In genomic region chr3:119665954-119666559, GRCh38 we compare ENCODE assay signal across 18 cellular contexts. TPM values are rescaled to one million over a fixed set of nuclear protein-coding genes. Genes with fewer than 3 reads are reported as not detected.
A peak's percentile ranks its signal among the peaks of the same experiment; 100 is the strongest.
DNase-seq lines count a peak whose midpoint lies in the region; FAIRE-seq and TF ChIP-seq lines count a peak whose summit lies in the region.
"Had no signal": no experiment of that assay in that cellular context is flagged by ENCODE, and none has a peak within 500 bp of the region (broad histone marks: within the 10 kb centered on the region; RNA-seq: fewer than 3 reads in every experiment).

No MANE protein-coding gene starts in this region.

- no peak overlapping the region for H2AFZ ChIP-seq in hepatocyte

- H3K27me3 ChIP-seq in hepatocyte: no peaks in the 10 kb centered on the region
- no peaks in the 10 kb centered on the region for H3K27me3 ChIP-seq in skeletal muscle tissue (ENCODE audit: control insufficient read depth in 3 of 3, insufficient read depth in 3 of 3, low read length in 3 of 3)
- no peaks in the 10 kb centered on the region for H3K27me3 ChIP-seq in small intestine (ENCODE audit: control insufficient read depth in 2 of 2, insufficient read depth in 2 of 2, low read length in 2 of 2)
- no peaks in the 10 kb centered on the region for H3K27me3 ChIP-seq in thyroid gland

- FAIRE-seq in GM19239 (lab: Jason Lieb, UNC) (peak; percentile 47), small intestine (lab: Jason Lieb, UNC) (no peak)
- FAIRE-seq: H54 had no signal

- no peaks in the 10 kb centered on the region for H3K9me2 ChIP-seq in hepatocyte (replicated peaks; ENCODE audit: insufficient read depth)

- peaks cover 28% of the 10 kb centered on the region for H3K4me1 ChIP-seq in hepatocyte (ENCODE audit: insufficient read depth)
- H3K4me1 ChIP-seq in skeletal muscle tissue (ENCODE audit: control insufficient read depth in 3 of 3, insufficient read depth in 3 of 3, low read length in 3 of 3): peaks cover 43 to 48% (median 44%) of the 10 kb centered on the region in 3 donors
- H3K4me1 ChIP-seq in small intestine (ENCODE audit: control insufficient read depth in 2 of 2, insufficient read depth in 1 of 2, low read depth in 1 of 2, low read length in 1 of 2): no peaks in the 10 kb centered on the region
- peaks cover 5 to 12% of the 10 kb centered on the region in 2 donors for H3K4me1 ChIP-seq in thyroid gland

- H3K36me3 ChIP-seq in hepatocyte (replicated peaks; ENCODE audit: insufficient read depth, low read depth): no peaks in the 10 kb centered on the region
- peaks cover 0 to 13% (median 7%) of the 10 kb centered on the region in 3 donors for H3K36me3 ChIP-seq in skeletal muscle tissue (ENCODE audit: control insufficient read depth in 3 of 3, insufficient read depth in 3 of 3, low read length in 3 of 3)
- H3K36me3 ChIP-seq in small intestine (ENCODE audit: control insufficient read depth in 2 of 2, insufficient read depth in 2 of 2, low read length in 2 of 2): peaks cover 1 to 2% of the 10 kb centered on the region in 2 donors
- peaks cover 0 to 4% of the 10 kb centered on the region in 2 donors for H3K36me3 ChIP-seq in thyroid gland

- H3K4me3 ChIP-seq in hepatocyte (no peak overlapping the region), skeletal muscle tissue (ENCODE audit: low read length in 3 of 3) (no peak overlapping the region), small intestine (ENCODE audit: low read depth in 1 of 2, low read length in 2 of 2) (no peak overlapping the region), thyroid gland (replicated peaks in 1 of 3) (no peak overlapping the region)

- no peaks in the 10 kb centered on the region for H3K79me2 ChIP-seq in hepatocyte

- no peaks in the 10 kb centered on the region for H4K20me1 ChIP-seq in hepatocyte (ENCODE audit: insufficient read depth, poor library complexity, severe bottlenecking)

- 95% methylated on average over 6 of the region's 6 CpGs for WGBS in hepatocyte (ENCODE audit: low lambda C conversion rate, missing lambda C conversion rate)
- WGBS in small intestine, 3 donors: 88 to 94% (median 90%) methylated on average over 6 of the region's 6 CpGs
- WGBS in thyroid gland, 2 donors: 84 to 87% methylated on average over 6 of the region's 6 CpGs

- no peak overlapping the region for H3K9ac ChIP-seq in skeletal muscle tissue (ENCODE audit: low read depth in 1 of 3, low read length in 3 of 3)

- no peak for TF ChIP-seq POLR2A in thyroid gland (IDR thresholded peaks at IDR 0.05)

- H3K9me3 ChIP-seq in hepatocyte (ENCODE audit: low read depth) (no peaks in the 10 kb centered on the region), skeletal muscle tissue (ENCODE audit: control insufficient read depth in 3 of 3, low read length in 3 of 3) (no peaks in the 10 kb centered on the region), small intestine (ENCODE audit: control insufficient read depth, low read depth) (no peaks in the 10 kb centered on the region), thyroid gland (no peaks in the 10 kb centered on the region)

- DNase-seq in GM19239 (ENCODE audit: insufficient read length, low spot score): no peak
- DNase-seq in epithelial cell of prostate (ENCODE audit: low read depth, low spot score): no peak
- DNase-seq in hepatocyte (ENCODE audit: low spot score): no peak
- DNase-seq in occipital lobe (lab: John Stamatoyannopoulos, UW): no peak
- no peak for DNase-seq in small intestine
- no peak for DNase-seq in NCI-H146 (lab: John Stamatoyannopoulos, UW)
- DNase-seq in thyroid gland: no peak
- DNase-seq: C1 segment of cervical spinal cord, COR-L47, GF-D8, NCI-H2029, NCI-H748 treated with DMSO at 0.1 percent for 48 hours had no signal

- H3K4me2 ChIP-seq in hepatocyte: no peak overlapping the region

- H3K27ac ChIP-seq in epithelial cell of prostate: peak overlapping the region; percentile 86
- peak overlapping the region; percentile 88 for H3K27ac ChIP-seq in hepatocyte
- peak overlapping the region; percentile 88 for H3K27ac ChIP-seq in skeletal muscle tissue (ENCODE audit: low read depth, low read length)
- no peak overlapping the region for H3K27ac ChIP-seq in small intestine (ENCODE audit: low read depth in 1 of 2, low read length in 1 of 2)
- H3K27ac ChIP-seq in thyroid gland: no peak overlapping the region

- intact Hi-C loops in thyroid gland (cut with DNase I): no loop called here

- TF ChIP-seq CTCF in hepatocyte (IDR thresholded peaks at IDR 0.05; ENCODE audit: poor library complexity) (no peak), thyroid gland (IDR thresholded peaks at IDR 0.05) (no peak)

RNA-seq across cellular contexts. Expression of gene POPDC2, which starts 5.7 kb away (rescaled TPM):
- total RNA-seq in hepatocyte (2.7 and 3.9 TPM in 2 replicates), skeletal muscle tissue (13.6 TPM), occipital lobe (0.94 TPM), thyroid gland (1 to 10 TPM; 1.9 to 5.4 (median 4.6) TPM)
- polyA plus RNA-seq in hepatocyte (1.2 and 1.6 TPM in 2 replicates), small intestine (1 to 10 TPM; 1.8 to 8.6 (median 2.0) TPM)
- total RNA-seq: LHCN-M2, NCI-H460 had no signal

RNA-seq across cellular contexts. Expression of gene COX17, which starts 11.1 kb away (rescaled TPM):
- total RNA-seq in hepatocyte (27.0 and 28.3 TPM in 2 replicates), skeletal muscle tissue (24.5 TPM), occipital lobe (16.8 TPM), thyroid gland (10 to 100 TPM; 12.8 to 73.0 (median 46.0) TPM)
- polyA plus RNA-seq in hepatocyte (80.7 and 87.2 TPM in 2 replicates), small intestine (100 to 1,000 TPM; 101 to 313 (median 221) TPM)

RNA-seq across cellular contexts. Expression of gene CFAP91, which starts 36.8 kb away (rescaled TPM):
- total RNA-seq in hepatocyte (1.4 and 2.3 TPM in 2 replicates), skeletal muscle tissue (under 0.01 TPM), occipital lobe (6.4 TPM), thyroid gland (10 to 100 TPM in 3 of 4 donors, 1 to 10 TPM in 1; 9.4 to 28.0 (median 22.8) TPM)
- polyA plus RNA-seq in hepatocyte (0.77 TPM in 1 of 2 replicates, not detected in the other), small intestine (under 1 TPM in 1 of 3 donors, not detected in 2; 0.43 TPM)
- total RNA-seq: HT-29, NCI-H460, SK-MEL-5 had no signal

Comparison
In these comparisons a context has a peak if more than half of its experiments do, and no peak if none do; other contexts are left out.
1. H3K27ac ChIP-seq: peak in epithelial cell of prostate (single experiment), hepatocyte (single experiment) and skeletal muscle tissue (single experiment); none in small intestine (0 of 2) and thyroid gland (0 of 3).